ENCODE assay signal across 18 cellular contexts in genomic region chr1:247401310-247402098, GRCh38. TPM values are rescaled to one million over a fixed set of nuclear protein-coding genes. Genes with fewer than 3 reads are reported as not detected.
DNase-seq lines count a peak whose midpoint lies in the region; ATAC-seq and TF ChIP-seq lines count a peak whose summit lies in the region.
"Had no signal": no experiment of that assay in that cellular context is flagged by ENCODE, and none has a peak within 500 bp of the region (broad histone marks: within the 10 kb centered on the region; RNA-seq: fewer than 3 reads in every experiment).

No MANE protein-coding gene starts in this region.

- H3K4me3 Mint-ChIP-seq in Caco-2 (ENCODE audit: unreplicated experiment), result no peak overlapping the region
- no peak overlapping the region for H3K4me3 Mint-ChIP-seq in immature natural killer cell
- H3K4me3 Mint-ChIP-seq: nephron had no signal

- H3K9me3 Mint-ChIP-seq in Caco-2 (ENCODE audit: unreplicated experiment), result peaks cover 12% of the 10 kb centered on the region
- peaks cover 0 to 3% (median 0%) of the 10 kb centered on the region in 6 donors for H3K9me3 Mint-ChIP-seq in immature natural killer cell

- no TSS peak for BruUV-seq in Caco-2 (replicated peaks; lab: Mats Ljungman, UMichigan)

- H3K27ac Mint-ChIP-seq in Caco-2 (ENCODE audit: unreplicated experiment), result no peak overlapping the region
- H3K27ac Mint-ChIP-seq in immature natural killer cell, result no peak overlapping the region
- H3K27ac Mint-ChIP-seq: nephron had no signal

- H3K4me3 ChIP-seq in Caco-2 (ENCODE audit: low read depth, low read length) (no peak overlapping the region), lower lobe of right lung (no peak overlapping the region), dorsolateral prefrontal cortex (no peak overlapping the region)
- H3K4me3 ChIP-seq: esophagus squamous epithelium, hepatocyte had no signal

- ATAC-seq in lower lobe of right lung (peak; percentile 24 to 47), HG02884 (IDR thresholded peaks at IDR 0.05; ENCODE audit: unreplicated experiment) (no peak)
- ATAC-seq: stimulated activated naive CD8-positive, alpha-beta T cell treated with anti-CD3 and anti-CD28 coated beads, Interleukin-15, Interleukin-2, amounts not matched to agents 100 U/mL and 50 U/mL, for 24 hours had no signal

- H3K36me3 ChIP-seq in Caco-2 (ENCODE audit: control insufficient read depth, insufficient read depth, low read length) (no peaks in the 10 kb centered on the region), lower lobe of right lung (no peaks in the 10 kb centered on the region)
- H3K36me3 ChIP-seq: esophagus squamous epithelium had no signal

- H3K36me3 Mint-ChIP-seq in Caco-2 (ENCODE audit: insufficient read depth, unreplicated experiment) (no peaks in the 10 kb centered on the region), immature natural killer cell (no peaks in the 10 kb centered on the region)

- H3K4me1 Mint-ChIP-seq in Caco-2 (ENCODE audit: low read depth, unreplicated experiment), result peaks cover 8% of the 10 kb centered on the region
- peaks cover 2% of the 10 kb centered on the region in 2 donors for H3K4me1 Mint-ChIP-seq in immature natural killer cell
- H3K4me1 Mint-ChIP-seq: nephron had no signal

- peak; percentile 11 to 45 for DNase-seq in Caco-2
- DNase-seq in HT1080 (ENCODE audit: low read depth), result peak; percentile 26
- peak; percentile 70 for DNase-seq in NOMO-1 treated with DMSO at 0.1 percent for 48 hours (lab: John Stamatoyannopoulos, UW; ENCODE audit: unreplicated experiment)
- no peak for DNase-seq in lower lobe of right lung
- no peak for DNase-seq in activated CD4-positive, alpha-beta T cell treated with anti-CD3 and anti-CD28 coated beads, Interleukin-2, amount 50 U/mL, for 4 hours
- DNase-seq in dorsolateral prefrontal cortex, result no peak
- no peak for DNase-seq in immature natural killer cell
- DNase-seq: anterior cingulate cortex; C1 segment of cervical spinal cord; esophagus squamous epithelium; NCI-H1694 treated with DMSO at 0.1 percent for 48 hours; right cardiac atrium; stimulated activated naive CD8-positive, alpha-beta T cell treated with anti-CD3 and anti-CD28 coated beads, Interleukin-15, Interleukin-2, amounts not matched to agents 100 U/mL and 50 U/mL, for 24 hours had no signal

- no peaks in the 10 kb centered on the region for H3K9me3 ChIP-seq in Caco-2
- no peaks in the 10 kb centered on the region for H3K9me3 ChIP-seq in lower lobe of right lung
- H3K9me3 ChIP-seq: esophagus squamous epithelium had no signal

- no peaks in the 10 kb centered on the region for H3K27me3 ChIP-seq in Caco-2 (replicated peaks; ENCODE audit: control insufficient read depth, insufficient read depth, low read length)
- H3K27me3 ChIP-seq in lower lobe of right lung (ENCODE audit: low read depth), result peaks cover 4% of the 10 kb centered on the region
- no peaks in the 10 kb centered on the region for H3K27me3 ChIP-seq in dorsolateral prefrontal cortex
- H3K27me3 ChIP-seq: esophagus squamous epithelium, hepatocyte had no signal

- no peak overlapping the region for H3K27ac ChIP-seq in lower lobe of right lung
- no peak overlapping the region for H3K27ac ChIP-seq in dorsolateral prefrontal cortex
- H3K27ac ChIP-seq: esophagus squamous epithelium, hepatocyte had no signal

- CTCF ChIA-PET in Caco-2 (lab: Charles Lee), result interaction anchor here (1.3 kb wide), 1 partner anchor 12 kb away, joined by 6 read pairs; no protein-coding TSS in a partner anchor

- TF ChIP-seq CTCF in Caco-2 (IDR thresholded peaks at IDR 0.05; ENCODE audit: insufficient read depth in 1 of 2, low read depth in 1 of 2, low read length in 1 of 2, severe bottlenecking in 1 of 2, unreplicated experiment in 1 of 2) (no peak), lower lobe of right lung (IDR thresholded peaks at IDR 0.05) (no peak), dorsolateral prefrontal cortex (IDR thresholded peaks at IDR 0.05 in 54 of 56, conservative IDR thresholded peaks at IDR 0.05 in 2 of 56; ENCODE audit: low read depth in 1 of 56, partially characterized antibody in 56 of 56) (no peak)

- no peaks in the 10 kb centered on the region for H3K4me1 ChIP-seq in Caco-2
- no peaks in the 10 kb centered on the region for H3K4me1 ChIP-seq in lower lobe of right lung
- H3K4me1 ChIP-seq: esophagus squamous epithelium had no signal

- H3K27me3 Mint-ChIP-seq in Caco-2 (ENCODE audit: insufficient read depth, unreplicated experiment), result peaks cover 16% of the 10 kb centered on the region
- peaks cover 0 to 5% (median 3%) of the 10 kb centered on the region in 3 donors for H3K27me3 Mint-ChIP-seq in immature natural killer cell (ENCODE audit: low read depth in 3 of 3)

- intact Hi-C loops in Caco-2 (cut with micrococcal nuclease; ENCODE audit: unreplicated experiment) (no loop called here), lower lobe of right lung (cut with DNase I) (no loop called here), dorsolateral prefrontal cortex (cut with DNase I) (no loop called here)

- POLR2A ChIA-PET in Caco-2 (lab: Charles Lee), result no interaction called here

RNA-seq across cellular contexts. Expression of gene NLRP3, which starts 14.5 kb away (rescaled TPM):
- total RNA-seq in Caco-2 (2022), result not detected in 2 replicates
- 10.3 TPM in 2 replicates for total RNA-seq in HT1080 (2014; rRNA removed; shearing (Covaris generic))
- polyA plus RNA-seq in HT1080 (2015; cell fraction: cytosol; rRNA removed), result 10.1 and 13.8 TPM in 2 replicates
- polyA plus RNA-seq in HT1080 (2015; cell fraction: nucleus; rRNA removed), result 13.0 and 13.8 TPM in 2 replicates
- total RNA-seq in lower lobe of right lung, result 3.5 TPM
- 1 to 10 TPM; 1.7 to 9.7 (median 4.3) TPM for total RNA-seq in dorsolateral prefrontal cortex
- 1 to 10 TPM in 2 of 3 donors, not detected in 1; 1.0 to 1.5 TPM for polyA plus RNA-seq in immature natural killer cell
- polyA plus RNA-seq: hepatocyte had no signal

RNA-seq across cellular contexts. Expression of gene OR2B11, which starts 56.4 kb away (rescaled TPM):
- not detected in 2 replicates for total RNA-seq in Caco-2 (2022)
- not detected in 2 replicates for total RNA-seq in HT1080 (2014; rRNA removed; shearing (Covaris generic))
- not detected in 2 replicates for polyA plus RNA-seq in HT1080 (2015; cell fraction: cytosol; rRNA removed)
- polyA plus RNA-seq in HT1080 (2015; cell fraction: nucleus; rRNA removed), result not detected in 2 replicates
- total RNA-seq in lower lobe of right lung, result not detected
- total RNA-seq in dorsolateral prefrontal cortex, result not detected
- polyA plus RNA-seq in immature natural killer cell, result not detected
- total RNA-seq: esophagus squamous epithelium; hepatocyte; lower leg skin; right cardiac atrium; T-helper 2 cell treated with Interferon-gamma antibody and Interleukin-4, amounts not matched to agents 100 ng/mL and 5 ng/mL, for 36 hours had no signal
- polyA plus RNA-seq: hepatocyte, right cardiac atrium had no signal

Comparison
In these comparisons a context has a peak if more than half of its experiments do, and no peak if none do; other contexts are left out.
1. DNase-seq: peak in Caco-2 (2 of 2), HT1080 (single experiment) and NOMO-1 treated with DMSO at 0.1 percent for 48 hours (single experiment); none in lower lobe of right lung (single experiment), activated CD4-positive, alpha-beta T cell treated with anti-CD3 and anti-CD28 coated beads, Interleukin-2, amount 50 U/mL, for 4 hours (0 of 2), dorsolateral prefrontal cortex (0 of 10) and immature natural killer cell (0 of 3).